Comparison of ENCODE assay signal across 8 cellular contexts in the genomic region with DNA sequence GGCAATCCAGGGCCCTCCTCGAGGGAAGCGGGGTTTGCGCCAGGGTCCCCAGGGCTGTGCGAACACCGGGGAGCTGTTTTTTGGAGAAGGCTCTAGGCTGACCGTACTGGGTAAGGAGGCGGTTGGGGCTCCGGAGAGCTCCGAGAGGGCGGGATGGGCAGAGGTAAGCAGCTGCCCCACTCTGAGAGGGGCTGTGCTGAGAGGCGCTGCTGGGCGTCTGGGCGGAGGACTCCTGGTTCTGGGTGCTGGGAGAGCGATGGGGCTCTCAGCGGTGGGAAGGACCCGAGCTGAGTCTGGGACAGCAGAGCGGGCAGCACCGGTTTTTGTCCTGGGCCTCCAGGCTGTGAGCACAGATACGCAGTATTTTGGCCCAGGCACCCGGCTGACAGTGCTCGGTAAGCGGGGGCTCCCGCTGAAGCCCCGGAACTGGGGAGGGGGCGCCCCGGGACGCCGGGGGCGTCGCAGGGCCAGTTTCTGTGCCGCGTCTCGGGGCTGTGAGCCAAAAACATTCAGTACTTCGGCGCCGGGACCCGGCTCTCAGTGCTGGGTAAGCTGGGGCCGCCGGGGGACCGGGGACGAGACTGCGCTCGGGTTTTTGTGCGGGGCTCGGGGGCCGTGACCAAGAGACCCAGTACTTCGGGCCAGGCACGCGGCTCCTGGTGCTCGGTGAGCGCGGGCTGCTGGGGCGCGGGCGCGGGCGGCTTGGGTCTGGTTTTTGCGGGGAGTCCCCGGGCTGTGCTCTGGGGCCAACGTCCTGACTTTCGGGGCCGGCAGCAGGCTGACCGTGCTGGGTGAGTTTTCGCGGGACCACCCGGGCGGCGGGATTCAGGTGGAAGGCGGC. TPM values are rescaled to one million over a fixed set of nuclear protein-coding genes. Genes with fewer than 3 reads are reported as not detected.
DNase-seq lines count a peak whose midpoint lies in the region; ATAC-seq and TF ChIP-seq lines count a peak whose summit lies in the region.

No MANE protein-coding gene starts in this region.

- CTCF ChIA-PET in activated naive CD4-positive, alpha-beta T cell treated with anti-CD3 and anti-CD28 coated beads for 36 hours (lab: Charles Lee), result interaction anchor here (0.8 to 21.5 kb wide), 5 partner anchors 9 to 476 kb away, joined by 3 to 382 read pairs (median 4); no protein-coding TSS in a partner anchor
- CTCF ChIA-PET in mammary epithelial cell (lab: Charles Lee; ENCODE audit: low non-redundant PET), result no interaction called here

- H3K27ac Mint-ChIP-seq in activated naive CD4-positive, alpha-beta T cell treated with anti-CD3 and anti-CD28 coated beads for 36 hours, result peak overlapping the region; percentile 99

- H3K9ac ChIP-seq in mammary epithelial cell (ENCODE audit: insufficient read depth, low read length), result no peak overlapping the region

- no peaks in the 10 kb centered on the region for H3K9me3 Mint-ChIP-seq in activated naive CD4-positive, alpha-beta T cell treated with anti-CD3 and anti-CD28 coated beads for 36 hours

- peaks cover 59% of the 10 kb centered on the region for H3K4me1 Mint-ChIP-seq in activated naive CD4-positive, alpha-beta T cell treated with anti-CD3 and anti-CD28 coated beads for 36 hours (ENCODE audit: low read depth)

- no peak overlapping the region for H3K27ac ChIP-seq in mammary epithelial cell (ENCODE audit: insufficient read depth, low read depth, low read length)
- no peak overlapping the region for H3K27ac ChIP-seq in muscle layer of duodenum (ENCODE audit: low read length)

- peak; percentile 56 for ATAC-seq in HG03432 (IDR thresholded peaks at IDR 0.05; ENCODE audit: unreplicated experiment)

- dilution Hi-C loops in mammary epithelial cell (cut with HindIII; ENCODE audit: low sequenced_read_pairs), result no loop called here

- no peaks in the 10 kb centered on the region for H3K36me3 ChIP-seq in mammary epithelial cell (ENCODE audit: insufficient read depth, low read length)
- H3K36me3 ChIP-seq in muscle layer of duodenum (ENCODE audit: control insufficient read depth in 1 of 2, insufficient read depth in 2 of 2, low read length in 2 of 2), result no peaks in the 10 kb centered on the region

- peak overlapping the region; percentile 88 for H3K4me3 Mint-ChIP-seq in activated naive CD4-positive, alpha-beta T cell treated with anti-CD3 and anti-CD28 coated beads for 36 hours

- H3K36me3 Mint-ChIP-seq in activated naive CD4-positive, alpha-beta T cell treated with anti-CD3 and anti-CD28 coated beads for 36 hours (ENCODE audit: low read depth), result peaks cover 81% of the 10 kb centered on the region

- 63% methylated on average over 5 of the region's 69 CpGs for WGBS in mammary epithelial cell (ENCODE audit: low coverage, missing lambda C conversion rate)

- no peak for TF ChIP-seq CTCF in mammary epithelial cell (conservative IDR thresholded peaks at IDR 0.05 in 1 of 2, IDR thresholded peaks at IDR 0.05 in 1 of 2; ENCODE audit: extremely low read depth in 1 of 2, insufficient read depth in 1 of 2, low read depth in 1 of 2, low read length in 2 of 2)

- H3K79me2 ChIP-seq in mammary epithelial cell (ENCODE audit: insufficient read depth, low read length), result no peaks in the 10 kb centered on the region

- H3K4me2 ChIP-seq in mammary epithelial cell (ENCODE audit: insufficient read depth, low read depth, low read length), result peak overlapping the region; percentile 44

- H4K20me1 ChIP-seq in mammary epithelial cell (ENCODE audit: insufficient read depth, low read length), result no peaks in the 10 kb centered on the region

- intact Hi-C loops in activated naive CD4-positive, alpha-beta T cell treated with anti-CD3 and anti-CD28 coated beads for 36 hours (cut with micrococcal nuclease), result no loop called here
- intact Hi-C loops in mammary epithelial cell (cut with micrococcal nuclease), result no loop called here

- no peaks in the 10 kb centered on the region for H3K27me3 Mint-ChIP-seq in activated naive CD4-positive, alpha-beta T cell treated with anti-CD3 and anti-CD28 coated beads for 36 hours (ENCODE audit: low read depth)

- peaks cover 28% of the 10 kb centered on the region for H3K27me3 ChIP-seq in mammary epithelial cell (ENCODE audit: insufficient read depth, low read length)
- peaks cover 37% of the 10 kb centered on the region for H3K27me3 ChIP-seq in muscle layer of duodenum (ENCODE audit: low read depth, low read length)

- no peak for DNase-seq in activated naive CD4-positive, alpha-beta T cell treated with anti-CD3 and anti-CD28 coated beads for 36 hours
- DNase-seq in activated naive CD4-positive, alpha-beta T cell treated with Interleukin-2 at 50 U/mL for 16 hours, result no peak
- DNase-seq in mammary epithelial cell (no peak), amniotic stem cell (lab: John Stamatoyannopoulos, UW) (no peak), midbrain (lab: John Stamatoyannopoulos, UW) (no peak)
- no peak for DNase-seq in effector CD4-positive, alpha-beta T cell

- no TSS peak for BruUV-seq in mammary epithelial cell (replicated peaks; lab: Mats Ljungman, UMichigan)

- H3K4me1 ChIP-seq in mammary epithelial cell (ENCODE audit: insufficient read depth, low read length) (peaks cover 5% of the 10 kb centered on the region), muscle layer of duodenum (ENCODE audit: control insufficient read depth in 1 of 2, insufficient read depth in 2 of 2, low read length in 2 of 2) (peaks cover 0 to 14% of the 10 kb centered on the region in 2 donors)

- H3K4me3 ChIP-seq in mammary epithelial cell (replicated peaks in 1 of 3; ENCODE audit: insufficient read depth in 1 of 3, low read depth in 2 of 3, low read length in 3 of 3) (no peak overlapping the region), muscle layer of duodenum (ENCODE audit: low read depth in 1 of 2, low read length in 2 of 2) (peak overlapping the region; percentile 52 to 59)

- H3K9me3 ChIP-seq in mammary epithelial cell (replicated peaks; ENCODE audit: insufficient read depth, low read length) (no peaks in the 10 kb centered on the region), muscle layer of duodenum (ENCODE audit: control insufficient read depth in 1 of 2, low read length in 2 of 2) (no peaks in the 10 kb centered on the region)

- H2AFZ ChIP-seq in mammary epithelial cell (ENCODE audit: low read depth, low read length), result peak overlapping the region; percentile 36

- in situ Hi-C loops in mammary epithelial cell (cut with MboI; ENCODE audit: low sequenced_read_pairs in 2 of 2), result no loop called here

RNA-seq across cellular contexts. Expression of gene PRSS2, which starts 26.0 kb away (rescaled TPM):
- under 1 TPM in 1 of 2 experiments, not detected in 1; 0.50 TPM for total RNA-seq in activated naive CD4-positive, alpha-beta T cell treated with anti-CD3 and anti-CD28 coated beads for 36 hours
- total RNA-seq in mammary epithelial cell, result not detected
- not detected for polyA plus RNA-seq in mammary epithelial cell
- not detected for polyA minus RNA-seq in mammary epithelial cell

RNA-seq across cellular contexts. Expression of gene PRSS1, which starts 47.4 kb away (rescaled TPM):
- not detected for total RNA-seq in activated naive CD4-positive, alpha-beta T cell treated with anti-CD3 and anti-CD28 coated beads for 36 hours
- total RNA-seq in mammary epithelial cell, result not detected
- polyA plus RNA-seq in mammary epithelial cell, result not detected
- not detected for polyA minus RNA-seq in mammary epithelial cell

RNA-seq across cellular contexts. Expression of gene EPHB6, which starts 58.2 kb away (rescaled TPM):
- total RNA-seq in activated naive CD4-positive, alpha-beta T cell treated with anti-CD3 and anti-CD28 coated beads for 36 hours, result 10 to 100 TPM; 22.1 to 22.8 TPM
- total RNA-seq in mammary epithelial cell, result under 1 TPM; 0.66 to 0.83 TPM
- 0.95 TPM for polyA plus RNA-seq in mammary epithelial cell
- polyA minus RNA-seq in mammary epithelial cell, result 0.41 TPM

Comparison
In these comparisons a context has a peak if more than half of its experiments do, and no peak if none do; other contexts are left out.
1. H3K4me3 ChIP-seq: peak in muscle layer of duodenum (2 of 2); none in mammary epithelial cell (0 of 3).
2. RNA of gene EPHB6, which starts 58.2 kb away (total RNA-seq): 22.1 to 22.8 TPM in activated naive CD4-positive, alpha-beta T cell treated with anti-CD3 and anti-CD28 coated beads for 36 hours; 0.66 to 0.83 TPM in mammary epithelial cell; every median in the first group is over 10 times any median in the second.